Comparison of ENCODE assay signal across 19 cellular contexts in the genomic region with DNA sequence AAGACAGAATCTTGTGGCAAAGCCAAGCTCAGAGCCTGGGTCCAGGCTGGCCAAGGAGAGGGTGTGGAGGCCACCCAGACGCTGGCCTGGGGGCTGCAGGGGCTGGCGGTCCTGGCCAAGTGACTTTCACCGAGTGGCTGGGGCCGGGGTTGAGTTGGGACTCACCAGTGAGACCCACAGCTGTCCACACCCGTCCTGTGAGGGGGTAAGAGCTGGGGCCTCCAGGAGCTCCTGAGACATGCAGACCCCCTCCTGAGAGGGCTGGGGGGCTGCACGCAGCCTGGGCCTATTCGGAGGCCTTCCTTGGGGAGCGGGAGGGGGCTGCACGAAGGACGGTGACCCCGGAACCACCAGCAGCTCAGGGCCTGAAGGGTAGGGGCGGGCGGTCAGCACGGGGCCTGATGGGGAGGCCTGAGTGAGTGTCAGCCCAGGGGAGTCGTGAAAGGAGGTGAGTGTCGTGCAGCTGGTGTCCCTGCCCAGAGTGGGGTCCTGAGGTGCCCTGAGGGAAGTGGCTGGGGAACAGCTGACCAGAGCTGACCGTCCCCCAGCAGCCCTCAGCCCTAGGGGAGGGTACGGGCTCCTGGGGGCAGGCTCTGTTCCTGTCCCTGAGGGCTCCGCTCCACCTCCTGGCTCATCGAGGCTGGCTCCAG.
A peak's percentile ranks its signal among the peaks of the same experiment; 100 is the strongest.
DNase-seq lines count a peak whose midpoint lies in the region; ATAC-seq and TF ChIP-seq lines count a peak whose summit lies in the region.
"Had no signal": no experiment of that assay in that cellular context is flagged by ENCODE, and none has a peak within 500 bp of the region (broad histone marks: within the 10 kb centered on the region; RNA-seq: fewer than 3 reads in every experiment).

No MANE protein-coding gene starts in this region.

- H3K27me3 ChIP-seq in SK-N-SH (ENCODE audit: insufficient read depth), result no peaks in the 10 kb centered on the region
- no peaks in the 10 kb centered on the region for H3K27me3 ChIP-seq in H7 (ENCODE audit: control insufficient read depth, insufficient read depth, low read length)
- H3K27me3 ChIP-seq: BE2C, tibial nerve had no signal

- H3K36me3 ChIP-seq in SK-N-SH (replicated peaks in 1 of 2; ENCODE audit: control insufficient read depth in 1 of 2, insufficient read depth in 2 of 2, low read length in 1 of 2) (no peaks in the 10 kb centered on the region), H7 (replicated peaks; ENCODE audit: control insufficient read depth, insufficient read depth, low read length) (no peaks in the 10 kb centered on the region)
- H3K36me3 ChIP-seq: BE2C, tibial nerve had no signal

- H2AFZ ChIP-seq in SK-N-SH (ENCODE audit: low read depth), result no peak overlapping the region

- H3K79me2 ChIP-seq in SK-N-SH (ENCODE audit: insufficient read depth), result no peaks in the 10 kb centered on the region

- TF ChIP-seq RAD21 in SK-N-SH (IDR thresholded peaks at IDR 0.05; ENCODE audit: low read length), result no peak

- H3K9me2 ChIP-seq in SK-N-SH, result no peaks in the 10 kb centered on the region

- DNase-seq in SK-N-SH, result peak; percentile 38
- DNase-seq in H7, result peak; percentile 68
- peak; percentile 17 for DNase-seq in left ventricle myocardium superior
- DNase-seq in posterior vena cava (ENCODE audit: low spot score), result peak; percentile 67
- no peak for DNase-seq in anterior cingulate cortex (lab: John Stamatoyannopoulos, UW)
- DNase-seq: activated CD8-positive, alpha-beta T cell treated with anti-CD3 and anti-CD28 coated beads for 36 hours; BE2C; foreskin fibroblast; NCI-H1105; NCI-H510A treated with DMSO at 0.1 percent for 48 hours; SHP77; stimulated activated CD4-positive, alpha-beta T cell treated with anti-CD3 and anti-CD28 coated beads, Interleukin-15, amount 100 ng/mL, for 24 hours had no signal

- H3K27ac ChIP-seq in SK-N-SH (ENCODE audit: low read depth in 2 of 2, low read length in 1 of 2), result no peak overlapping the region
- H3K27ac ChIP-seq: 22Rv1, tibial nerve, VCaP had no signal

- intact Hi-C loops in left ventricle myocardium superior (cut with micrococcal nuclease), result no loop called here
- intact Hi-C loops in posterior vena cava (cut with DNase I), result no loop called here

- no peak for TF ChIP-seq CTCF in SK-N-SH (IDR thresholded peaks at IDR 0.05)

- ATAC-seq in SK-N-SH treated with all-trans-retinoic acid at 6 μM for 48 hours (no peak; the same call in 2 of the 3 replicates), left ventricle myocardium superior (no peak), HG02588 (IDR thresholded peaks at IDR 0.05; ENCODE audit: unreplicated experiment) (no peak), GM18861 (IDR thresholded peaks at IDR 0.05; ENCODE audit: unreplicated experiment) (no peak)
- ATAC-seq: activated CD8-positive, alpha-beta T cell treated with anti-CD3 and anti-CD28 coated beads for 36 hours; stimulated activated effector memory CD8-positive, alpha-beta T cell treated with anti-CD3 and anti-CD28 coated beads, Interleukin-12 subunit alpha, Interleukin-12 subunit beta, amount 100 ng/mL, for 72 hours had no signal

- peaks cover 2% of the 10 kb centered on the region; the same call in 1 of the 2 replicates for H3K9me3 ChIP-seq in SK-N-SH
- H3K9me3 ChIP-seq: BE2C had no signal

- no peaks in the 10 kb centered on the region for H3K4me1 ChIP-seq in SK-N-SH (ENCODE audit: control insufficient read depth in 1 of 2, insufficient read depth in 2 of 2, low read depth in 1 of 2, low read length in 1 of 2)
- H3K4me1 ChIP-seq: BE2C, tibial nerve had no signal

- WGBS in SK-N-SH (ENCODE audit: low lambda C conversion rate), result 75% methylated on average over 10 of the region's 20 CpGs

- no peak for TF ChIP-seq EP300 in SK-N-SH (IDR thresholded peaks at IDR 0.05; ENCODE audit: borderline replicate concordance in 1 of 2, low read depth in 1 of 2, low read length in 1 of 2)

- H3K4me3 ChIP-seq in SK-N-SH (ENCODE audit: low read depth in 2 of 2, low read length in 1 of 2) (no peak overlapping the region), H7 (ENCODE audit: insufficient read depth, low read depth, low read length) (no peak overlapping the region)
- H3K4me3 ChIP-seq: tibial nerve had no signal

- H4K20me1 ChIP-seq in SK-N-SH (ENCODE audit: insufficient read depth), result no peaks in the 10 kb centered on the region

- no peaks in the 10 kb centered on the region for H3F3A ChIP-seq in SK-N-SH (replicated peaks; ENCODE audit: insufficient read depth)

- H3K9ac ChIP-seq in SK-N-SH, result no peak overlapping the region

- no peak overlapping the region for H3K4me2 ChIP-seq in SK-N-SH

- POLR2A ChIA-PET in SK-N-SH (lab: Yijun Ruan, JAX), result no interaction called here

- CTCF ChIA-PET in SK-N-SH (lab: Yijun Ruan, JAX), result interaction anchor here (1.3 kb wide), 1 partner anchor 58 kb away, joined by 3 read pairs; no protein-coding TSS in a partner anchor

TF ChIP-seq in SK-N-SH, 30 proteins besides CTCF, POLR2A, EP300 and RAD21:
- no peak for TF ChIP-seq REST (IDR thresholded peaks at IDR 0.05; ENCODE audit: low read depth, low read length)

TF ChIP-seq in SK-N-SH treated with all-trans-retinoic acid at 6 μM for 48 hours, 23 proteins besides CTCF, POLR2A, EP300 and RAD21 (continues in another document):
- TF ChIP-seq, protein P1, sequence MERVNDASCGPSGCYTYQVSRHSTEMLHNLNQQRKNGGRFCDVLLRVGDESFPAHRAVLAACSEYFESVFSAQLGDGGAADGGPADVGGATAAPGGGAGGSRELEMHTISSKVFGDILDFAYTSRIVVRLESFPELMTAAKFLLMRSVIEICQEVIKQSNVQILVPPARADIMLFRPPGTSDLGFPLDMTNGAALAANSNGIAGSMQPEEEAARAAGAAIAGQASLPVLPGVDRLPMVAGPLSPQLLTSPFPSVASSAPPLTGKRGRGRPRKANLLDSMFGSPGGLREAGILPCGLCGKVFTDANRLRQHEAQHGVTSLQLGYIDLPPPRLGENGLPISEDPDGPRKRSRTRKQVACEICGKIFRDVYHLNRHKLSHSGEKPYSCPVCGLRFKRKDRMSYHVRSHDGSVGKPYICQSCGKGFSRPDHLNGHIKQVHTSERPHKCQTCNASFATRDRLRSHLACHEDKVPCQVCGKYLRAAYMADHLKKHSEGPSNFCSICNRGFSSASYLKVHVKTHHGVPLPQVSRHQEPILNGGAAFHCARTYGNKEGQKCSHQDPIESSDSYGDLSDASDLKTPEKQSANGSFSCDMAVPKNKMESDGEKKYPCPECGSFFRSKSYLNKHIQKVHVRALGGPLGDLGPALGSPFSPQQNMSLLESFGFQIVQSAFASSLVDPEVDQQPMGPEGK (CRISPR knock-in tag; IDR thresholded peaks at IDR 0.05; ENCODE audit: borderline replicate concordance), result no peak
- no peak for TF ChIP-seq CSDC2 (CRISPR knock-in tag; IDR thresholded peaks at IDR 0.05)
- no peak for TF ChIP-seq ZNF8 (CRISPR knock-in tag; IDR thresholded peaks at IDR 0.05)
- TF ChIP-seq, protein P2, sequence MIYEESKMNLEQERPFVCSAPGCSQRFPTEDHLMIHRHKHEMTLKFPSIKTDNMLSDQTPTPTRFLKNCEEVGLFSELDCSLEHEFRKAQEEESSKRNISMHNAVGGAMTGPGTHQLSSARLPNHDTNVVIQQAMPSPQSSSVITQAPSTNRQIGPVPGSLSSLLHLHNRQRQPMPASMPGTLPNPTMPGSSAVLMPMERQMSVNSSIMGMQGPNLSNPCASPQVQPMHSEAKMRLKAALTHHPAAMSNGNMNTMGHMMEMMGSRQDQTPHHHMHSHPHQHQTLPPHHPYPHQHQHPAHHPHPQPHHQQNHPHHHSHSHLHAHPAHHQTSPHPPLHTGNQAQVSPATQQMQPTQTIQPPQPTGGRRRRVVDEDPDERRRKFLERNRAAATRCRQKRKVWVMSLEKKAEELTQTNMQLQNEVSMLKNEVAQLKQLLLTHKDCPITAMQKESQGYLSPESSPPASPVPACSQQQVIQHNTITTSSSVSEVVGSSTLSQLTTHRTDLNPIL (CRISPR knock-in tag; IDR thresholded peaks at IDR 0.05; ENCODE audit: low read depth), result no peak
- TF ChIP-seq ZNF70 (CRISPR knock-in tag; IDR thresholded peaks at IDR 0.05), result no peak
- TF ChIP-seq PPARA (CRISPR knock-in tag; IDR thresholded peaks at IDR 0.05; ENCODE audit: borderline replicate concordance), result no peak
- no peak for TF ChIP-seq POU6F1 (CRISPR knock-in tag; IDR thresholded peaks at IDR 0.05; ENCODE audit: borderline replicate concordance, low read depth)
- no peak for TF ChIP-seq SNAI2 (CRISPR knock-in tag; IDR thresholded peaks at IDR 0.05)
- TF ChIP-seq ZFP3 (CRISPR knock-in tag; IDR thresholded peaks at IDR 0.05), result no peak

Comparison
In these comparisons a context has a peak if more than half of its experiments do, and no peak if none do; other contexts are left out.
1. DNase-seq: peak in SK-N-SH (single experiment), H7 (single experiment), left ventricle myocardium superior (single experiment) and posterior vena cava (single experiment); none in anterior cingulate cortex (0 of 58).